Comparison of ENCODE assay signal across 8 cellular contexts in genomic region chr19:18385675-18386542, GRCh38. TPM values are rescaled to one million over a fixed set of nuclear protein-coding genes. Genes with fewer than 3 reads are reported as not detected.
DNase-seq lines count a peak whose midpoint lies in the region; ATAC-seq, FAIRE-seq and TF ChIP-seq lines count a peak whose summit lies in the region.

Gene GDF15 (plus strand): TSS chr19:18386158. CDS start chr19:18386190, 32 bp downstream.

- H3K27ac ChIP-seq in ACC112 (ENCODE audit: low read depth, low read length) (no peak within 1 kb of the TSS), lung (ENCODE audit: low read depth in 1 of 2, low read length in 1 of 2) (peak within 1 kb of the TSS in 1 of 2 donors; percentile 37), tibial nerve (peak within 1 kb of the TSS in 3 of 4 donors; percentile 17 to 65 (median 41))

- TF ChIP-seq EP300 in tibial nerve (IDR thresholded peaks at IDR 0.05) = peak in 1 of 2 donors; percentile 21

- peak in 1 of 2 donors; percentile 40 for TF ChIP-seq POLR2A in tibial nerve (IDR thresholded peaks at IDR 0.05)

- H3K9me3 ChIP-seq in lung (ENCODE audit: control insufficient read depth in 2 of 2, insufficient read depth in 1 of 2, low read length in 1 of 2) (peaks cover 0 to 6% of the 10 kb centered on the region in 2 donors), tibial nerve (no peaks in the 10 kb centered on the region)

- no peaks in the 10 kb centered on the region for H3K27me3 ChIP-seq in ACC112 (ENCODE audit: insufficient read depth, low read length)
- H3K27me3 ChIP-seq in lung (ENCODE audit: control insufficient read depth, insufficient read depth) = no peaks in the 10 kb centered on the region
- H3K27me3 ChIP-seq in tibial nerve = no peaks in the 10 kb centered on the region

- peak; percentile 71 for ATAC-seq in lung (ENCODE audit: insufficient read depth, low FRiP score)

- H3K79me2 ChIP-seq in ACC112 (ENCODE audit: control insufficient read depth, insufficient read depth, low read length, unreplicated experiment) = peaks cover 2% of the 10 kb centered on the region

- in situ Hi-C loops in GM13976 (cut with MboI; ENCODE audit: low sequenced_read_pairs, unreplicated experiment) = no loop called here

- 34 to 47% methylated on average over 33 of the region's 33 CpGs for WGBS in lung, 2 donors
- 35 to 56% methylated on average over 18 to 31 of the region's 33 CpGs for WGBS in tibial nerve, 2 donors

- peak; percentile 56 for TF ChIP-seq CTCF in GM13976 (IDR thresholded peaks at IDR 0.05; ENCODE audit: borderline replicate concordance, control extremely low read depth, extremely low read depth, insufficient read depth, missing control alignments)
- TF ChIP-seq CTCF in lung (IDR thresholded peaks at IDR 0.05; ENCODE audit: control extremely low read depth, extremely low read depth) = no peak
- TF ChIP-seq CTCF in tibial nerve (IDR thresholded peaks at IDR 0.05) = peak in 4 of 5 experiments; percentile 31 to 56 (median 34)

- peak within 1 kb of the TSS; percentile 72 for H3K4me3 ChIP-seq in ACC112 (ENCODE audit: low read depth, low read length)
- peak within 1 kb of the TSS; percentile 83 for H3K4me3 ChIP-seq in lung
- H3K4me3 ChIP-seq in tibial nerve = peak within 1 kb of the TSS in 2 of 4 donors; percentile 1 to 35

- no peaks in the 10 kb centered on the region for H3K36me3 ChIP-seq in ACC112 (ENCODE audit: insufficient read depth, low read length)
- peaks cover 0 to 10% of the 10 kb centered on the region in 2 donors for H3K36me3 ChIP-seq in lung (ENCODE audit: control insufficient read depth in 2 of 2, insufficient read depth in 2 of 2, low read length in 2 of 2)
- H3K36me3 ChIP-seq in tibial nerve = no peaks in the 10 kb centered on the region

- DNase-seq in GM13976 (ENCODE audit: low spot score) (peak; percentile 76), RPMI7951 (ENCODE audit: low read depth) (peak; percentile 44), dermis microvascular lymphatic vessel endothelial cell (ENCODE audit: low read depth in 2 of 2) (peak; percentile 90 to 97), lung (ENCODE audit: low spot score) (peak; percentile 87), tibial nerve (ENCODE audit: low spot score in 2 of 2) (peak; percentile 47 to 70), nucleus accumbens (lab: John Stamatoyannopoulos, UW) (no peak), frontal cortex (ENCODE audit: low spot score in 2 of 2) (no peak)

- FAIRE-seq in frontal cortex (lab: Jason Lieb, UNC) = no peak

- H3K4me1 ChIP-seq in ACC112 (ENCODE audit: control insufficient read depth, insufficient read depth, low read length, unreplicated experiment) (no peaks in the 10 kb centered on the region), lung (ENCODE audit: control insufficient read depth in 2 of 2, insufficient read depth in 2 of 2, low read length in 2 of 2) (peaks cover 0 to 8% of the 10 kb centered on the region in 2 donors), tibial nerve (peaks cover 0 to 37% (median 10%) of the 10 kb centered on the region in 4 donors)

- H2AFZ ChIP-seq in ACC112 (ENCODE audit: low read length, unreplicated experiment) = peak within 1 kb of the TSS; percentile 11

RNA-seq across cellular contexts. Expression of gene GDF15, which starts in this region (rescaled TPM):
- total RNA-seq in RPMI7951 (2014; rRNA removed; shearing (Covaris generic)) = 1.4 and 1.6 TPM in 2 replicates
- total RNA-seq in dermis microvascular lymphatic vessel endothelial cell (74.8 and 238 TPM in 2 replicates), lung (10 to 100 TPM; 49.7 to 64.0 TPM), tibial nerve (10 to 100 TPM in 2 of 4 donors, 1 to 10 TPM in 2; 4.2 to 31.0 (median 13.2) TPM), frontal cortex (not detected)
- polyA plus RNA-seq in lung = 100 to 1,000 TPM in 1 of 2 donors, 10 to 100 TPM in 1; 45.4 to 119 TPM

Comparison
In these comparisons a context has a peak if more than half of its experiments do, and no peak if none do; other contexts are left out.
1. DNase-seq: peak in GM13976 (single experiment), RPMI7951 (single experiment), dermis microvascular lymphatic vessel endothelial cell (2 of 2), lung (single experiment) and tibial nerve (2 of 2); none in nucleus accumbens (0 of 56) and frontal cortex (0 of 2).